1 cellular context compared by ENCODE assay signal in genomic region chr2:159381574-159381973, GRCh38.
TF ChIP-seq lines count a peak whose summit lies in the region.

No MANE protein-coding gene starts in this region.

TF ChIP-seq in HepG2, 621 proteins besides CTCF, POLR2A, EP300 and RAD21 (continued from another document and continues in another):
- TF ChIP-seq PBX3 (CRISPR knock-in tag; IDR thresholded peaks at IDR 0.05; ENCODE audit: borderline replicate concordance), result no peak
- no peak for TF ChIP-seq BCL6 (CRISPR knock-in tag; IDR thresholded peaks at IDR 0.05)
- TF ChIP-seq ARNTL (CRISPR knock-in tag; IDR thresholded peaks at IDR 0.05), result no peak
- no peak for TF ChIP-seq ZFY (CRISPR knock-in tag; IDR thresholded peaks at IDR 0.05)
- no peak for TF ChIP-seq ZNF724P (CRISPR knock-in tag; IDR thresholded peaks at IDR 0.05; ENCODE audit: borderline replicate concordance)
- peak; percentile 7; the same call in 1 of the 2 replicates for TF ChIP-seq SIX1 (CRISPR knock-in tag; IDR thresholded peaks at IDR 0.05; ENCODE audit: borderline replicate concordance)
- TF ChIP-seq GRHL1 (CRISPR knock-in tag; conservative IDR thresholded peaks at IDR 0.05), result no peak
- no peak for TF ChIP-seq NFATC3 (CRISPR knock-in tag; IDR thresholded peaks at IDR 0.05)
- no peak for TF ChIP-seq JDP2 (CRISPR knock-in tag; IDR thresholded peaks at IDR 0.05; ENCODE audit: borderline replicate concordance)
- TF ChIP-seq HOMEZ (CRISPR knock-in tag; IDR thresholded peaks at IDR 0.05; ENCODE audit: low read depth), result peak; percentile 69; the same call in 1 of the 2 replicates
- TF ChIP-seq RXRB (CRISPR knock-in tag; IDR thresholded peaks at IDR 0.05; ENCODE audit: borderline replicate concordance), result peak; percentile 28; the same call in 1 of the 2 replicates
- TF ChIP-seq ELF3 (CRISPR knock-in tag; IDR thresholded peaks at IDR 0.05), result peak; percentile 51
- TF ChIP-seq THAP9 (CRISPR knock-in tag; IDR thresholded peaks at IDR 0.05; ENCODE audit: borderline replicate concordance), result no peak
- peak; percentile 59; the same call in 1 of the 2 replicates for TF ChIP-seq POGZ (CRISPR knock-in tag; IDR thresholded peaks at IDR 0.05)
- no peak for TF ChIP-seq ZNF260 (CRISPR knock-in tag; IDR thresholded peaks at IDR 0.05; ENCODE audit: borderline replicate concordance, low read depth)
- TF ChIP-seq ZNF282 (IDR thresholded peaks at IDR 0.05; ENCODE audit: partially characterized antibody), result no peak
- TF ChIP-seq ZBTB44 (CRISPR knock-in tag; IDR thresholded peaks at IDR 0.05), result no peak
- TF ChIP-seq SMC3 (IDR thresholded peaks at IDR 0.05; ENCODE audit: low read length), result no peak
- no peak for TF ChIP-seq TFDP1 (CRISPR knock-in tag; IDR thresholded peaks at IDR 0.05; ENCODE audit: borderline replicate concordance)
- no peak for TF ChIP-seq CSRNP2 (CRISPR knock-in tag; conservative IDR thresholded peaks at IDR 0.05; ENCODE audit: low read depth)
- 0 out of 2 replicates have a peak, but pooled peaks have one; percentile 34 for TF ChIP-seq FLYWCH1 (CRISPR knock-in tag; IDR thresholded peaks at IDR 0.05)
- TF ChIP-seq MAFG (CRISPR knock-in tag; IDR thresholded peaks at IDR 0.05), result no peak
- TF ChIP-seq HOXD1 (CRISPR knock-in tag; IDR thresholded peaks at IDR 0.05), result no peak
- TF ChIP-seq ZNF296 (CRISPR knock-in tag; conservative IDR thresholded peaks at IDR 0.05), result no peak
- TF ChIP-seq ZNF224 (CRISPR knock-in tag; IDR thresholded peaks at IDR 0.05), result no peak
- no peak for TF ChIP-seq GATAD1 (CRISPR knock-in tag; IDR thresholded peaks at IDR 0.05)
- TF ChIP-seq IRF2 (CRISPR knock-in tag; IDR thresholded peaks at IDR 0.05), result no peak
- no peak for TF ChIP-seq DR1 (CRISPR knock-in tag; IDR thresholded peaks at IDR 0.05)
- 0 out of 2 replicates have a peak, but pooled peaks have one; percentile 20 for TF ChIP-seq SAP130 (CRISPR knock-in tag; IDR thresholded peaks at IDR 0.05; ENCODE audit: low read depth)
- no peak for TF ChIP-seq ZNF597 (CRISPR knock-in tag; IDR thresholded peaks at IDR 0.05)
- TF ChIP-seq FOSL1 (CRISPR knock-in tag; IDR thresholded peaks at IDR 0.05; ENCODE audit: borderline replicate concordance), result no peak
- TF ChIP-seq ZNF280B (CRISPR knock-in tag; IDR thresholded peaks at IDR 0.05; ENCODE audit: borderline replicate concordance), result no peak
- no peak for TF ChIP-seq MXD1 (CRISPR knock-in tag; IDR thresholded peaks at IDR 0.05)
- TF ChIP-seq ZFP62 (CRISPR knock-in tag; IDR thresholded peaks at IDR 0.05), result no peak
- no peak for TF ChIP-seq ZNF24 (IDR thresholded peaks at IDR 0.05)
- no peak for TF ChIP-seq SPEN (CRISPR knock-in tag; IDR thresholded peaks at IDR 0.05; ENCODE audit: low read depth)
- no peak for TF ChIP-seq RBM39 (IDR thresholded peaks at IDR 0.05; ENCODE audit: low read depth, low read length, poor library complexity, severe bottlenecking)
- no peak for TF ChIP-seq HCFC1 (IDR thresholded peaks at IDR 0.05; ENCODE audit: low read depth, low read length)
- TF ChIP-seq TOPORS (CRISPR knock-in tag; IDR thresholded peaks at IDR 0.05), result no peak
- TF ChIP-seq SP140L (CRISPR knock-in tag; IDR thresholded peaks at IDR 0.05; ENCODE audit: borderline replicate concordance), result no peak
- no peak for TF ChIP-seq ZNF530 (CRISPR knock-in tag; IDR thresholded peaks at IDR 0.05; ENCODE audit: low read depth)
- TF ChIP-seq PRPF4 (IDR thresholded peaks at IDR 0.05; ENCODE audit: low read depth, low read length, poor library complexity, severe bottlenecking), result no peak
- TF ChIP-seq ZNF510 (CRISPR knock-in tag; IDR thresholded peaks at IDR 0.05; ENCODE audit: low read depth), result no peak
- TF ChIP-seq CCAR2 (optimal IDR thresholded peaks at IDR 0.05; ENCODE audit: low read depth, low read length), result no peak
- TF ChIP-seq ZMYM3 (CRISPR knock-in tag; IDR thresholded peaks at IDR 0.05), result no peak
- no peak for TF ChIP-seq ZNF253 (CRISPR knock-in tag; IDR thresholded peaks at IDR 0.05; ENCODE audit: borderline replicate concordance)
- 0 out of 2 replicates have a peak, but pooled peaks have one; percentile 31 for TF ChIP-seq HOXA9 (CRISPR knock-in tag; IDR thresholded peaks at IDR 0.05; ENCODE audit: borderline replicate concordance)
- TF ChIP-seq POLR2AphosphoS5 (IDR thresholded peaks at IDR 0.05; ENCODE audit: low read depth, low read length), result no peak
- no peak for TF ChIP-seq E2F1 (CRISPR knock-in tag; IDR thresholded peaks at IDR 0.05)
- TF ChIP-seq ZNF17 (CRISPR knock-in tag; IDR thresholded peaks at IDR 0.05), result no peak
- no peak for TF ChIP-seq NFE2L2 (IDR thresholded peaks at IDR 0.05; ENCODE audit: low read length)
- TF ChIP-seq ZSCAN29 (CRISPR knock-in tag; conservative IDR thresholded peaks at IDR 0.05), result 0 out of 2 replicates have a peak, but pooled peaks have one; percentile 26
- TF ChIP-seq HNRNPLL (IDR thresholded peaks at IDR 0.05; ENCODE audit: low read depth, low read length, poor library complexity, severe bottlenecking), result no peak
- TF ChIP-seq ZNF230 (CRISPR knock-in tag; IDR thresholded peaks at IDR 0.05), result no peak
- no peak for TF ChIP-seq HMGA1 (CRISPR knock-in tag; conservative IDR thresholded peaks at IDR 0.05)
